Comparison of ENCODE assay signal across 1 cellular context in the genomic region with DNA sequence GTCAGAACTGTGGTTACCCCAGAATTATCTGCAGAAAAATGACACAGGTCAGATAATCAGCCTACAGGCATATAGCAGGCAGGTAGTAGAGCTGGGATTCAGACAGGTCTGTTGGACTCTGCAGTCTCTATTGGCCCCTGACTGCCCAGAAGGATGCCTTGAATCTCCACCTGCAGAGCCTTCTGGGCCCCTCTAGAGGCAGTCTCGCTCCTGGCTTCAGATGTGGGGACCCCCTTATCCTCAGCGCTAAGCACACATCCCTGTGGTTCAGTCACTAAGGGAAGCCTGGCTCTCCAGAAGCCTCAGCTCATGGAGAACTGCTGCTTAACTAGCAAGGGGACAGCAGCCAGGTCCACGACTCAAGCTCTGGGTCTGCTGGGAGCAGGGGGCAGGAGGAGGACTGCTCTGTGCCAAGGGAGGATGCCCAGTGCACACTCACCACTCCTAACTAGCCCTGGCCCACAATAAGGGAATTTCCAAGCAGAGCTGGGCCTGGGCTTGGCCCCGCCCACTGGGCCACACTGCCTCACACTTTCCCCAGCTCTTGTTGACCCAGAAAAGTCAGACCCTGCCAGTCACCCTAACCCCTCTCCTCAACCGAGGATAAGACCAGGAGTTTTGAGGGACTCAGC.
TF ChIP-seq lines count a peak whose summit lies in the region.

No MANE protein-coding gene starts in this region.

TF ChIP-seq in GM23338, 12 proteins besides CTCF, POLR2A, EP300 and RAD21 (continued from another document):
- TF ChIP-seq, protein P1, sequence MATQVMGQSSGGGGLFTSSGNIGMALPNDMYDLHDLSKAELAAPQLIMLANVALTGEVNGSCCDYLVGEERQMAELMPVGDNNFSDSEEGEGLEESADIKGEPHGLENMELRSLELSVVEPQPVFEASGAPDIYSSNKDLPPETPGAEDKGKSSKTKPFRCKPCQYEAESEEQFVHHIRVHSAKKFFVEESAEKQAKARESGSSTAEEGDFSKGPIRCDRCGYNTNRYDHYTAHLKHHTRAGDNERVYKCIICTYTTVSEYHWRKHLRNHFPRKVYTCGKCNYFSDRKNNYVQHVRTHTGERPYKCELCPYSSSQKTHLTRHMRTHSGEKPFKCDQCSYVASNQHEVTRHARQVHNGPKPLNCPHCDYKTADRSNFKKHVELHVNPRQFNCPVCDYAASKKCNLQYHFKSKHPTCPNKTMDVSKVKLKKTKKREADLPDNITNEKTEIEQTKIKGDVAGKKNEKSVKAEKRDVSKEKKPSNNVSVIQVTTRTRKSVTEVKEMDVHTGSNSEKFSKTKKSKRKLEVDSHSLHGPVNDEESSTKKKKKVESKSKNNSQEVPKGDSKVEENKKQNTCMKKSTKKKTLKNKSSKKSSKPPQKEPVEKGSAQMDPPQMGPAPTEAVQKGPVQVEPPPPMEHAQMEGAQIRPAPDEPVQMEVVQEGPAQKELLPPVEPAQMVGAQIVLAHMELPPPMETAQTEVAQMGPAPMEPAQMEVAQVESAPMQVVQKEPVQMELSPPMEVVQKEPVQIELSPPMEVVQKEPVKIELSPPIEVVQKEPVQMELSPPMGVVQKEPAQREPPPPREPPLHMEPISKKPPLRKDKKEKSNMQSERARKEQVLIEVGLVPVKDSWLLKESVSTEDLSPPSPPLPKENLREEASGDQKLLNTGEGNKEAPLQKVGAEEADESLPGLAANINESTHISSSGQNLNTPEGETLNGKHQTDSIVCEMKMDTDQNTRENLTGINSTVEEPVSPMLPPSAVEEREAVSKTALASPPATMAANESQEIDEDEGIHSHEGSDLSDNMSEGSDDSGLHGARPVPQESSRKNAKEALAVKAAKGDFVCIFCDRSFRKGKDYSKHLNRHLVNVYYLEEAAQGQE (IDR thresholded peaks at IDR 0.05; ENCODE audit: unreplicated experiment) = no peak
- TF ChIP-seq ZNF331 (CRISPR knock-in tag; IDR thresholded peaks at IDR 0.05; ENCODE audit: low read depth) = no peak
- TF ChIP-seq NANOG (IDR thresholded peaks at IDR 0.05; ENCODE audit: borderline replicate concordance) = no peak
- TF ChIP-seq, protein P2, sequence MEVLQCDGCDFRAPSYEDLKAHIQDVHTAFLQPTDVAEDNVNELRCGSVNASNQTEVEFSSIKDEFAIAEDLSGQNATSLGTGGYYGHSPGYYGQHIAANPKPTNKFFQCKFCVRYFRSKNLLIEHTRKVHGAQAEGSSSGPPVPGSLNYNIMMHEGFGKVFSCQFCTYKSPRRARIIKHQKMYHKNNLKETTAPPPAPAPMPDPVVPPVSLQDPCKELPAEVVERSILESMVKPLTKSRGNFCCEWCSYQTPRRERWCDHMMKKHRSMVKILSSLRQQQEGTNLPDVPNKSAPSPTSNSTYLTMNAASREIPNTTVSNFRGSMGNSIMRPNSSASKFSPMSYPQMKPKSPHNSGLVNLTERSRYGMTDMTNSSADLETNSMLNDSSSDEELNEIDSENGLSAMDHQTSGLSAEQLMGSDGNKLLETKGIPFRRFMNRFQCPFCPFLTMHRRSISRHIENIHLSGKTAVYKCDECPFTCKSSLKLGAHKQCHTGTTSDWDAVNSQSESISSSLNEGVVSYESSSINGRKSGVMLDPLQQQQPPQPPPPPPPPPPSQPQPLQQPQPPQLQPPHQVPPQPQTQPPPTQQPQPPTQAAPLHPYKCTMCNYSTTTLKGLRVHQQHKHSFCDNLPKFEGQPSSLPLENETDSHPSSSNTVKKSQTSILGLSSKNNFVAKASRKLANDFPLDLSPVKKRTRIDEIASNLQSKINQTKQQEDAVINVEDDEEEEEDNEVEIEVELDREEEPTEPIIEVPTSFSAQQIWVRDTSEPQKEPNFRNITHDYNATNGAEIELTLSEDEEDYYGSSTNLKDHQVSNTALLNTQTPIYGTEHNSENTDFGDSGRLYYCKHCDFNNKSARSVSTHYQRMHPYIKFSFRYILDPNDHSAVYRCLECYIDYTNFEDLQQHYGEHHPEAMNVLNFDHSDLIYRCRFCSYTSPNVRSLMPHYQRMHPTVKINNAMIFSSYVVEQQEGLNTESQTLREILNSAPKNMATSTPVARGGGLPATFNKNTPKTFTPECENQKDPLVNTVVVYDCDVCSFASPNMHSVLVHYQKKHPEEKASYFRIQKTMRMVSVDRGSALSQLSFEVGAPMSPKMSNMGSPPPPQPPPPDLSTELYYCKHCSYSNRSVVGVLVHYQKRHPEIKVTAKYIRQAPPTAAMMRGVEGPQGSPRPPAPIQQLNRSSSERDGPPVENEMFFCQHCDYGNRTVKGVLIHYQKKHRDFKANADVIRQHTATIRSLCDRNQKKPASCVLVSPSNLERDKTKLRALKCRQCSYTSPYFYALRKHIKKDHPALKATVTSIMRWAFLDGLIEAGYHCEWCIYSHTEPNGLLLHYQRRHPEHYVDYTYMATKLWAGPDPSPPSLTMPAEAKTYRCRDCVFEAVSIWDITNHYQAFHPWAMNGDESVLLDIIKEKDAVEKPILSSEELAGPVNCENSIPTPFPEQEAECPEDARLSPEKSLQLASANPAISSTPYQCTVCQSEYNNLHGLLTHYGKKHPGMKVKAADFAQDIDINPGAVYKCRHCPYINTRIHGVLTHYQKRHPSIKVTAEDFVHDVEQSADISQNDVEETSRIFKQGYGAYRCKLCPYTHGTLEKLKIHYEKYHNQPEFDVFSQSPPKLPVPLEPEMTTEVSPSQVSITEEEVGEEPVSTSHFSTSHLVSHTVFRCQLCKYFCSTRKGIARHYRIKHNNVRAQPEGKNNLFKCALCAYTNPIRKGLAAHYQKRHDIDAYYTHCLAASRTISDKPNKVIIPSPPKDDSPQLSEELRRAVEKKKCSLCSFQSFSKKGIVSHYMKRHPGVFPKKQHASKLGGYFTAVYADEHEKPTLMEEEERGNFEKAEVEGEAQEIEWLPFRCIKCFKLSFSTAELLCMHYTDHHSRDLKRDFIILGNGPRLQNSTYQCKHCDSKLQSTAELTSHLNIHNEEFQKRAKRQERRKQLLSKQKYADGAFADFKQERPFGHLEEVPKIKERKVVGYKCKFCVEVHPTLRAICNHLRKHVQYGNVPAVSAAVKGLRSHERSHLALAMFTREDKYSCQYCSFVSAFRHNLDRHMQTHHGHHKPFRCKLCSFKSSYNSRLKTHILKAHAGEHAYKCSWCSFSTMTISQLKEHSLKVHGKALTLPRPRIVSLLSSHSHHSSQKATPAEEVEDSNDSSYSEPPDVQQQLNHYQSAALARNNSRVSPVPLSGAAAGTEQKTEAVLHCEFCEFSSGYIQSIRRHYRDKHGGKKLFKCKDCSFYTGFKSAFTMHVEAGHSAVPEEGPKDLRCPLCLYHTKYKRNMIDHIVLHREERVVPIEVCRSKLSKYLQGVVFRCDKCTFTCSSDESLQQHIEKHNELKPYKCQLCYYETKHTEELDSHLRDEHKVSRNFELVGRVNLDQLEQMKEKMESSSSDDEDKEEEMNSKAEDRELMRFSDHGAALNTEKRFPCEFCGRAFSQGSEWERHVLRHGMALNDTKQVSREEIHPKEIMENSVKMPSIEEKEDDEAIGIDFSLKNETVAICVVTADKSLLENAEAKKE (CRISPR knock-in tag; IDR thresholded peaks at IDR 0.05) = no peak
